Comparison of ENCODE assay signal across 16 cellular contexts in the genomic region with DNA sequence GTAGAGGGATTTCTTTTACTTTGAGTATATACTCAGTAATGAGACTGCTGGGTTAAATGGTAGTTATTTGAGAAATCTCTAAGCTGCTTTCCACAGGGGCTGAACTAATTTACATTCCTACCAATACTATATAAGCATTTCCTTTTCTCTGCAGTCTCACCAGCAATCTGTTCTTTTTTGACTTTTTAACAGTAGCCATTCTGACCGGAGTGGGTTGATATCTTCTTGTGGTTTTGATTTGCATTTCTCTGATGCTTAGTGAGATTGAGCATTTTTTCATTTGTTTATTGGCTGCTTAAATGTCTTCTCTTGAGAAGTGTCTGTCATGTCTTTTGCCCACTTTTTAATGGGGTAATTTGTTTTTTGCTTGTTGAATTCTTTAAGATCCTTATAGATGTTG. TPM values are rescaled to one million over a fixed set of nuclear protein-coding genes. Genes with fewer than 3 reads are reported as not detected.
DNase-seq lines count a peak whose midpoint lies in the region; ATAC-seq and TF ChIP-seq lines count a peak whose summit lies in the region.
"Had no signal": no experiment of that assay in that cellular context is flagged by ENCODE, and none has a peak within 500 bp of the region (broad histone marks: within the 10 kb centered on the region; RNA-seq: fewer than 3 reads in every experiment).

No MANE protein-coding gene starts in this region.

- no peak overlapping the region for H3K4ac ChIP-seq in trophoblast cell (ENCODE audit: low read depth, low read length)

- no peak overlapping the region for H4K12ac ChIP-seq in trophoblast cell (ENCODE audit: low read depth, low read length)

- no peak overlapping the region for H3K4me2 ChIP-seq in trophoblast cell (ENCODE audit: low read length)

- H3K18ac ChIP-seq in trophoblast cell (ENCODE audit: low read length), result no peak overlapping the region

- H3K27ac ChIP-seq in ovary (no peak overlapping the region), trophoblast cell (ENCODE audit: low read depth, low read length) (no peak overlapping the region)
- H3K27ac ChIP-seq: tibial nerve, VCaP had no signal

- no peak overlapping the region for H2AK5ac ChIP-seq in trophoblast cell (ENCODE audit: low read length)

- no peak overlapping the region for H3K9ac ChIP-seq in trophoblast cell (ENCODE audit: low read length)

- no peaks in the 10 kb centered on the region for H3K4me1 ChIP-seq in ovary (ENCODE audit: insufficient read depth)
- H3K4me1 ChIP-seq in trophoblast cell (ENCODE audit: control insufficient read depth in 1 of 2, insufficient read depth in 2 of 2, low read length in 2 of 2), result no peaks in the 10 kb centered on the region
- H3K4me1 ChIP-seq: HAP-1, tibial nerve had no signal

- H3K14ac ChIP-seq in trophoblast cell (ENCODE audit: low read length), result no peak overlapping the region

- H4K8ac ChIP-seq in trophoblast cell (ENCODE audit: low read depth, low read length), result no peak overlapping the region

- no peaks in the 10 kb centered on the region for H3K79me1 ChIP-seq in trophoblast cell (ENCODE audit: low read length)

- TF ChIP-seq CTCF in ovary (IDR thresholded peaks at IDR 0.05), result no peak

- H2AFZ ChIP-seq in trophoblast cell (ENCODE audit: insufficient read depth, low read length, poor library complexity), result no peak overlapping the region

- no peak for TF ChIP-seq POLR2A in ovary (IDR thresholded peaks at IDR 0.05)

- no peaks in the 10 kb centered on the region for H3K79me2 ChIP-seq in trophoblast cell (ENCODE audit: control insufficient read depth, insufficient read depth, low read length, poor library complexity)

- no peaks in the 10 kb centered on the region for H3K27me3 ChIP-seq in ovary
- H3K27me3 ChIP-seq in trophoblast cell (ENCODE audit: insufficient read depth, low read length), result no peaks in the 10 kb centered on the region
- H3K27me3 ChIP-seq: tibial nerve had no signal

- DNase-seq in ovary (no peak), SHP77 treated with DMSO at 0.1 percent for 48 hours (lab: John Stamatoyannopoulos, UW) (no peak), trophoblast cell (no peak), occipital lobe (lab: John Stamatoyannopoulos, UW) (no peak)
- DNase-seq: ACHN; activated CD8-positive, alpha-beta memory T cell treated with anti-CD3 and anti-CD28 coated beads, Interleukin-2, amount 50 U/mL, for 48 hours; NCI-H1436 treated with DMSO at 0.1 percent for 48 hours; NCI-H82; SHP77 had no signal

- H2BK12ac ChIP-seq in trophoblast cell (ENCODE audit: low read length), result no peak overlapping the region

- H3K36me3 ChIP-seq in ovary, result no peaks in the 10 kb centered on the region
- no peaks in the 10 kb centered on the region for H3K36me3 ChIP-seq in trophoblast cell (ENCODE audit: control insufficient read depth in 1 of 2, insufficient read depth in 2 of 2, low read length in 2 of 2)
- H3K36me3 ChIP-seq: HAP-1, tibial nerve had no signal

- TF ChIP-seq EP300 in ovary (IDR thresholded peaks at IDR 0.05), result no peak

- H3K4me3 ChIP-seq in ovary (no peak overlapping the region), trophoblast cell (ENCODE audit: low read depth, low read length) (no peak overlapping the region)
- H3K4me3 ChIP-seq: HAP-1, tibial nerve had no signal

- intact Hi-C loops in ovary (cut with DNase I), result no loop called here

- no peak overlapping the region for H2BK5ac ChIP-seq in trophoblast cell (ENCODE audit: low read depth, low read length, poor library complexity)

- no peak overlapping the region for H4K91ac ChIP-seq in trophoblast cell (ENCODE audit: low read depth, low read length)

- no peaks in the 10 kb centered on the region for H3K9me3 ChIP-seq in ovary
- peaks cover under 1% of the 10 kb centered on the region for H3K9me3 ChIP-seq in trophoblast cell (ENCODE audit: insufficient read depth, low read depth, low read length)
- H3K9me3 ChIP-seq: HAP-1 had no signal

- ATAC-seq in GM18502 (IDR thresholded peaks at IDR 0.05; ENCODE audit: poor library complexity, unreplicated experiment), result peak; percentile 89
- peak; percentile 73 for ATAC-seq in GM19455 (IDR thresholded peaks at IDR 0.05; ENCODE audit: unreplicated experiment)
- ATAC-seq in HG02852 (IDR thresholded peaks at IDR 0.05; ENCODE audit: unreplicated experiment), result peak; percentile 80
- ATAC-seq in HG03457 (IDR thresholded peaks at IDR 0.05; ENCODE audit: unreplicated experiment), result peak; percentile 70

- 72 to 91% (median 76%) methylated on average over 1 of the region's 1 CpG for WGBS in ovary, 3 donors
- WGBS in trophoblast cell (ENCODE audit: extremely low coverage, insufficient coverage, insufficient read length), result no CpG with 5 or more reads among the region's 1 CpG

- H2BK120ac ChIP-seq in trophoblast cell (ENCODE audit: insufficient read depth, low read length, poor library complexity), result no peak overlapping the region

- no peak overlapping the region for H3K23ac ChIP-seq in trophoblast cell (ENCODE audit: low read length)

RNA-seq across cellular contexts. Expression of a gene that starts 43.3 kb away (rescaled TPM):
- total RNA-seq in ovary, result 10 to 100 TPM; 41.7 to 89.3 (median 63.8) TPM
- polyA plus RNA-seq in ovary, result 10 to 100 TPM; 18.5 to 39.0 TPM
- polyA plus RNA-seq in trophoblast cell (2013), result 161 and 205 TPM in 2 replicates
- 114 TPM for total RNA-seq in occipital lobe
